Comparison of ENCODE assay signal across 8 cellular contexts in the genomic region with DNA sequence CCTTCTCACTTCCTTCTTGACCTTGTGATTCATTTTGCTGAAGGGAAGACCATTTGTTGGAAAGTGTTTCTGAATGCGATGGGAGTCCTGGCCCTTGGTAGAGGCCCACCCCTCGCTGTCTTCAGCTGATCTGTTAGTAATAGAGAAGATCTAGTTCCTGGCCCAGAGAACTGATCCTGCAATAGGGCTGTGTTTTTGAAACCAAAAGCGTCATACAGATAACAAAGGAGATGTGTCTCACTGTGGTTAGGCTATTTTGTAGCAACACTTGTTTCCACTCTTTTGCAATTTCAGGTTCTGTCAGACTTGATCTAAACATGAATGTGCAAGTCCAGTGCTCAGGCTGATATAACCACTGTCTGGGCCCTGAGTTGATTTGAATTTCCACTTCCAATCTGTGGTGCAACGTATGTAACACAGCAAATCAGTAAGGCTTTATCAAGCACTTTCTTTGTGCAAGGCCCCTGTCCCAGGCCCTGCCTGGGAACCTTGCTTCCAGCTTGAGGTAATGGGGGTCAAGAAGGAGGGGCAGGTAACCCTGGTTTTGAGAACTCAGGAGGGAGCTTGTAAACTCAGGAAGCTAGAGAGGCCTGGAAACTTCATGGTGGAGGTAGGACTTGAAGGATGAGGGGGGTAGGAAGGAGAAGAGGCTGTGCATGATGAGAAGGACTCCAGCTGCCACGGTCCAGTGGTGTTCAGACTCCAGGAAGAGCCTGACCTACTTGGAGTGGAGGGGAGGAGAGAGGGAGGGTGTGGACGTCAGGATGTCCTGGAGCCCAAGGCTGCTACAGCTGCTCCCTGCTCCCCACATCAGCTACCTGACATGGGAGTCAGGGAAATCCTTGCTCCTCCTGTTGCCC. TPM values are rescaled to one million over a fixed set of nuclear protein-coding genes. Genes with fewer than 3 reads are reported as not detected.
DNase-seq lines count a peak whose midpoint lies in the region; ATAC-seq, FAIRE-seq and TF ChIP-seq lines count a peak whose summit lies in the region.

No MANE protein-coding gene starts in this region.

- no peak for FAIRE-seq in RCC 7860 (lab: Jason Lieb, UNC)

- H3K36me3 ChIP-seq in stomach (no peaks in the 10 kb centered on the region), smooth muscle cell (ENCODE audit: low read depth) (no peaks in the 10 kb centered on the region), HAP-1 (replicated peaks) (no peaks in the 10 kb centered on the region)

- peak; percentile 62 for DNase-seq in activated CD4-positive, alpha-beta T cell treated with anti-CD3 and anti-CD28 coated beads for 36 hours
- no peak for DNase-seq in activated CD4-positive, alpha-beta T cell treated with anti-CD3 and anti-CD28 coated beads for 1 hour
- DNase-seq in RCC 7860 (ENCODE audit: low spot score), result peak; percentile 24
- peak; percentile 33 for DNase-seq in dermis blood vessel endothelial cell
- no peak for DNase-seq in stomach
- DNase-seq in smooth muscle cell (lab: John Stamatoyannopoulos, UW; ENCODE audit: unreplicated experiment), result no peak
- no peak for DNase-seq in HAP-1 (ENCODE audit: low spot score in 2 of 2)

- H3K9ac ChIP-seq in smooth muscle cell (ENCODE audit: low read depth), result no peak overlapping the region

- peak overlapping the region; percentile 43 for H3K4me3 Mint-ChIP-seq in activated CD4-positive, alpha-beta T cell treated with anti-CD3 and anti-CD28 coated beads for 36 hours

- H3K27me3 ChIP-seq in stomach (no peaks in the 10 kb centered on the region), smooth muscle cell (ENCODE audit: low read depth) (no peaks in the 10 kb centered on the region), HAP-1 (ENCODE audit: low read depth) (no peaks in the 10 kb centered on the region)

- intact Hi-C loops in activated CD4-positive, alpha-beta T cell treated with anti-CD3 and anti-CD28 coated beads for 36 hours (cut with DNase I, micrococcal nuclease), result loop anchor here (1.0 to 2.0 kb wide), 8 partner anchors 10 to 273 kb away; no protein-coding TSS in a partner anchor
- intact Hi-C loops in stomach (cut with DNase I; ENCODE audit: low total_unique reads), result no loop called here

- H3K4me3 ChIP-seq in stomach, result no peak overlapping the region
- no peak overlapping the region for H3K4me3 ChIP-seq in smooth muscle cell
- no peak overlapping the region for H3K4me3 ChIP-seq in HAP-1

- H3K27ac ChIP-seq in stomach (peak overlapping the region; percentile 5 to 82 (median 66)), smooth muscle cell (ENCODE audit: low read depth) (no peak overlapping the region)

- H3K4me2 ChIP-seq in smooth muscle cell, result no peak overlapping the region

- peaks cover 59% of the 10 kb centered on the region for H3K4me1 Mint-ChIP-seq in activated CD4-positive, alpha-beta T cell treated with anti-CD3 and anti-CD28 coated beads for 36 hours

- ATAC-seq in activated CD4-positive, alpha-beta T cell treated with anti-CD3 and anti-CD28 coated beads for 36 hours, result peak; percentile 80
- ATAC-seq in HG02973 (IDR thresholded peaks at IDR 0.05; ENCODE audit: unreplicated experiment), result peak; percentile 68

- in situ Hi-C loops in HAP-1 (cut with MboI; ENCODE audit: low sequenced_read_pairs), result no loop called here

- H2AFZ ChIP-seq in smooth muscle cell (ENCODE audit: low read depth), result no peak overlapping the region

- WGBS in stomach, 5 donors, result 60 to 79% (median 67%) methylated on average over 6 of the region's 6 CpGs
- whole genome bisulfite sequencing in smooth muscle cell (ENCODE audit: low lambda C conversion rate), result 73% methylated on average over 6 of the region's 6 CpGs

- H3K9me3 ChIP-seq in stomach (no peaks in the 10 kb centered on the region), smooth muscle cell (replicated peaks; ENCODE audit: low read depth) (no peaks in the 10 kb centered on the region), HAP-1 (no peaks in the 10 kb centered on the region)

- H3K27ac Mint-ChIP-seq in activated CD4-positive, alpha-beta T cell treated with anti-CD3 and anti-CD28 coated beads for 36 hours, result peak overlapping the region; percentile 96

- no peak for TF ChIP-seq POLR2A in stomach (IDR thresholded peaks at IDR 0.05)

- CTCF ChIA-PET in activated CD4-positive, alpha-beta T cell treated with anti-CD3 and anti-CD28 coated beads for 36 hours (lab: Charles Lee), result interaction anchor here (0.9 to 4.4 kb wide), 14 partner anchors 9 to 75 kb away, joined by 3 to 35 read pairs (median 4); partner anchors contain the start of gene SRGN

- no peaks in the 10 kb centered on the region for H3K27me3 Mint-ChIP-seq in activated CD4-positive, alpha-beta T cell treated with anti-CD3 and anti-CD28 coated beads for 36 hours

- no peaks in the 10 kb centered on the region for H3F3A ChIP-seq in smooth muscle cell (ENCODE audit: low read depth)

- H3K36me3 Mint-ChIP-seq in activated CD4-positive, alpha-beta T cell treated with anti-CD3 and anti-CD28 coated beads for 36 hours (ENCODE audit: low read depth), result no peaks in the 10 kb centered on the region

- POLR2A ChIA-PET in activated CD4-positive, alpha-beta T cell treated with anti-CD3 and anti-CD28 coated beads for 36 hours (lab: Charles Lee), result interaction anchor here (0.6 to 2.5 kb wide), 8 partner anchors 10 to 89 kb away, joined by 3 to 13 read pairs (median 8); partner anchors contain the start of genes DDX21 and SRGN

- no peaks in the 10 kb centered on the region for H3K79me2 ChIP-seq in smooth muscle cell (ENCODE audit: low read depth)

- peaks cover 0 to 14% (median 0%) of the 10 kb centered on the region in 4 donors for H3K4me1 ChIP-seq in stomach
- no peaks in the 10 kb centered on the region for H3K4me1 ChIP-seq in smooth muscle cell (ENCODE audit: low read depth)
- H3K4me1 ChIP-seq in HAP-1, result no peaks in the 10 kb centered on the region

- no peak for TF ChIP-seq CTCF in stomach (IDR thresholded peaks at IDR 0.05)
- no peak for TF ChIP-seq CTCF in smooth muscle cell (IDR thresholded peaks at IDR 0.05; ENCODE audit: borderline replicate concordance, insufficient read depth, poor library complexity, severe bottlenecking)

- no peaks in the 10 kb centered on the region for H4K20me1 ChIP-seq in smooth muscle cell (ENCODE audit: low read depth)

- H3K9me3 Mint-ChIP-seq in activated CD4-positive, alpha-beta T cell treated with anti-CD3 and anti-CD28 coated beads for 36 hours (ENCODE audit: low read depth), result no peaks in the 10 kb centered on the region

- no peak for TF ChIP-seq EP300 in stomach (IDR thresholded peaks at IDR 0.05)

RNA-seq across cellular contexts. Expression of gene SRGN, which starts 42.2 kb away (rescaled TPM):
- total RNA-seq in activated CD4-positive, alpha-beta T cell treated with anti-CD3 and anti-CD28 coated beads for 36 hours, result 100 to 1,000 TPM; 375 to 400 TPM
- total RNA-seq in dermis blood vessel endothelial cell (495 and 622 TPM in 2 replicates), stomach (100 to 1,000 TPM in 1 of 5 donors, 10 to 100 TPM in 3, 1 to 10 TPM in 1; 1.3 to 212 (median 43.8) TPM), smooth muscle cell (not detected in 2 replicates)
- polyA plus RNA-seq in stomach (10 to 100 TPM; 26.6 to 83.6 (median 42.0) TPM), smooth muscle cell (not detected in 2 replicates)

RNA-seq across cellular contexts. Expression of gene KIFBP, which starts 57.1 kb away (rescaled TPM):
- total RNA-seq in activated CD4-positive, alpha-beta T cell treated with anti-CD3 and anti-CD28 coated beads for 36 hours, result 10 to 100 TPM; 12.9 to 15.6 TPM
- total RNA-seq in dermis blood vessel endothelial cell (41.9 and 55.2 TPM in 2 replicates), stomach (10 to 100 TPM in 4 of 5 donors, 1 to 10 TPM in 1; 2.3 to 26.7 (median 18.0) TPM), smooth muscle cell (51.8 and 55.1 TPM in 2 replicates)
- polyA plus RNA-seq in stomach (10 to 100 TPM; 10.8 to 13.0 (median 11.1) TPM), smooth muscle cell (37.6 and 38.0 TPM in 2 replicates)

Comparison
In these comparisons a context has a peak if more than half of its experiments do, and no peak if none do; other contexts are left out.
1. DNase-seq: peak in activated CD4-positive, alpha-beta T cell treated with anti-CD3 and anti-CD28 coated beads for 36 hours (single experiment), RCC 7860 (single experiment) and dermis blood vessel endothelial cell (single experiment); none in activated CD4-positive, alpha-beta T cell treated with anti-CD3 and anti-CD28 coated beads for 1 hour (single experiment), stomach (single experiment), smooth muscle cell (single experiment) and HAP-1 (0 of 2).